Comparison of ENCODE assay signal across 15 cellular contexts in genomic region chr9:16063241-16063591, GRCh38.
"Had no signal": no experiment of that assay in that cellular context is flagged by ENCODE, and none has a peak within 500 bp of the region (broad histone marks: within the 10 kb centered on the region; RNA-seq: fewer than 3 reads in every experiment).

No MANE protein-coding gene starts in this region.

- ATAC-seq: activated CD8-positive, alpha-beta memory T cell treated with anti-CD3 and anti-CD28 coated beads, Interleukin-2, amount 10 ng/mL, durations not matched to agents 7 days and 5 days; heart left ventricle had no signal

- FAIRE-seq: kidney had no signal

- H3K27ac ChIP-seq: esophagus squamous epithelium, heart left ventricle, left ventricle myocardium inferior, ovary, tibial artery, vagina had no signal

- H3K27me3 Mint-ChIP-seq: activated CD8-positive, alpha-beta memory T cell treated with anti-CD3 and anti-CD28 coated beads, Interleukin-2, amount 10 ng/mL, durations not matched to agents 7 days and 5 days; activated T-cell treated with anti-CD3 and anti-CD28 coated beads, Interleukin-2, amount 50 U/mL, for 24 hours had no signal

- DNase-seq: activated CD4-positive, alpha-beta T cell treated with anti-CD3 and anti-CD28 coated beads, Interleukin-2, amount 50 U/mL, for 48 hours; activated CD8-positive, alpha-beta memory T cell treated with anti-CD3 and anti-CD28 coated beads, Interleukin-2, amount 10 ng/mL, durations not matched to agents 7 days and 5 days; activated effector memory CD4-positive, alpha-beta T cell treated with anti-CD3 and anti-CD28 coated beads, Interleukin-2, amount 50 U/mL, for 16 hours; activated T-cell treated with anti-CD3 and anti-CD28 coated beads, Interleukin-2, amount 50 U/mL, for 24 hours; anterior cingulate cortex; esophagus squamous epithelium; foreskin melanocyte; heart left ventricle; kidney; left ventricle myocardium inferior; ovary; stimulated activated CD4-positive, alpha-beta T cell treated with anti-CD3 and anti-CD28 coated beads, Interleukin-15, amount 100 ng/mL, for 24 hours; stimulated activated CD4-positive, alpha-beta T cell treated with anti-CD3 and anti-CD28 coated beads, Interleukin-4, amount 100 ng/mL, for 4 hours; tibial artery had no signal

- H3K27me3 ChIP-seq: esophagus squamous epithelium, heart left ventricle, ovary, tibial artery, vagina had no signal

- H3K9me3 ChIP-seq: esophagus squamous epithelium, heart left ventricle, ovary, tibial artery, vagina had no signal

- H3K36me3 Mint-ChIP-seq: activated CD8-positive, alpha-beta memory T cell treated with anti-CD3 and anti-CD28 coated beads, Interleukin-2, amount 10 ng/mL, durations not matched to agents 7 days and 5 days had no signal

- H3K27ac Mint-ChIP-seq: activated CD8-positive, alpha-beta memory T cell treated with anti-CD3 and anti-CD28 coated beads, Interleukin-2, amount 10 ng/mL, durations not matched to agents 7 days and 5 days had no signal

- H3K36me3 ChIP-seq: esophagus squamous epithelium, heart left ventricle, left ventricle myocardium inferior, ovary, tibial artery, vagina had no signal

- H3K4me1 ChIP-seq: esophagus squamous epithelium, heart left ventricle, left ventricle myocardium inferior, tibial artery, vagina had no signal

- H3K4me3 Mint-ChIP-seq: activated CD8-positive, alpha-beta memory T cell treated with anti-CD3 and anti-CD28 coated beads, Interleukin-2, amount 10 ng/mL, durations not matched to agents 7 days and 5 days; activated T-cell treated with anti-CD3 and anti-CD28 coated beads, Interleukin-2, amount 50 U/mL, for 24 hours had no signal

- H3K4me3 ChIP-seq: esophagus squamous epithelium, heart left ventricle, left ventricle myocardium inferior, ovary, tibial artery, vagina had no signal
